ENCODE assay signal across 30 cellular contexts in the genomic region with DNA sequence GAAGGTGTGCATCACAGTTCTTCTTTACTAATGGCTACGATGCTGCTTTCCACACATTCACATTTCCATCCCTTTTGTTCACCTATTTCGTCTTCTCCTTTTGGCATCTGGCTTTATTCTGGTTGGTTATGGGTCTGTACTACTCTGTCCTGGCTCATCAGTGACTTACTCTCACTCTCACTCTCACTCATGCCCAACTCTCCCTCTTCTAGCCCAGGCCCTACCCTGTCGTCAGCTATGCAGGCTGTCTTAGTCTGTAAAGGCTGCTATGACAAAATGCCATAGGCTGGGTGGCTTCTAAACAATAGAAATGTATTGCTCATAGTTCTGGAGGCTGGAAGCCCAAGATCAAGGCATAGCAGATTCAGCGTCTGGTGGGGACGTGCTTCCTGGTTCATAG.
"Had no signal": no experiment of that assay in that cellular context is flagged by ENCODE, and none has a peak within 500 bp of the region (broad histone marks: within the 10 kb centered on the region; RNA-seq: fewer than 3 reads in every experiment).

No MANE protein-coding gene starts in this region.

- H3K9me3 Mint-ChIP-seq: central memory CD8-positive, alpha-beta T cell had no signal

- ATAC-seq: activated CD8-positive, alpha-beta T cell treated with anti-CD3 and anti-CD28 coated beads for 36 hours; activated T-cell treated with anti-CD3 and anti-CD28 coated beads, Interleukin-2, amount 50 U/mL, for 72 hours; activated T-helper 17 cell treated with anti-CD3 and anti-CD28 coated beads, Interleukin-2, amount 50 U/mL, for 72 hours; K562; PC-3; Right ventricle myocardium inferior; SK-N-SH treated with all-trans-retinoic acid at 6 μM for 48 hours; T-cell; T-helper 17 cell had no signal

- H3K4me3 Mint-ChIP-seq: activated CD8-positive, alpha-beta T cell treated with anti-CD3 and anti-CD28 coated beads for 36 hours; activated naive CD8-positive, alpha-beta T cell treated with anti-CD3 and anti-CD28 coated beads for 36 hours; activated T-cell treated with anti-CD3 and anti-CD28 coated beads, Interleukin-2, amount 50 U/mL, for 72 hours; activated T-helper 17 cell treated with anti-CD3 and anti-CD28 coated beads, Interleukin-2, amount 50 U/mL, for 72 hours; central memory CD8-positive, alpha-beta T cell; T-cell; T-helper 17 cell had no signal

- H3K36me3 ChIP-seq: cardiac muscle cell had no signal

- H3K27me3 Mint-ChIP-seq: activated CD8-positive, alpha-beta T cell treated with anti-CD3 and anti-CD28 coated beads for 36 hours; activated naive CD8-positive, alpha-beta T cell treated with anti-CD3 and anti-CD28 coated beads for 36 hours; activated T-helper 17 cell treated with anti-CD3 and anti-CD28 coated beads, Interleukin-2, amount 50 U/mL, for 72 hours; central memory CD8-positive, alpha-beta T cell; T-cell; T-helper 17 cell had no signal

- H3K27me3 ChIP-seq: ascending aorta, cardiac muscle cell had no signal

- H3K4me1 Mint-ChIP-seq: activated naive CD8-positive, alpha-beta T cell treated with anti-CD3 and anti-CD28 coated beads for 36 hours; activated T-helper 17 cell treated with anti-CD3 and anti-CD28 coated beads, Interleukin-2, amount 50 U/mL, for 72 hours; central memory CD8-positive, alpha-beta T cell; T-helper 17 cell had no signal

- H3K4me3 ChIP-seq: ascending aorta, cardiac muscle cell, K562 had no signal

- H3K27ac ChIP-seq: ascending aorta, cardiac muscle cell, RWPE1 had no signal

- H3K4me1 ChIP-seq: ascending aorta had no signal

- DNase-seq: activated CD4-positive, alpha-beta T cell treated with anti-CD3 and anti-CD28 coated beads for 1 hour; activated CD4-positive, alpha-beta T cell treated with anti-CD3 and anti-CD28 coated beads for 48 hours; activated CD4-positive, CD25-positive, alpha-beta regulatory T cell; activated CD8-positive, alpha-beta T cell treated with anti-CD3 and anti-CD28 coated beads for 36 hours; activated effector memory CD4-positive, alpha-beta T cell treated with anti-CD3 and anti-CD28 coated beads, Interleukin-2, amount 50 U/mL, for 16 hours; activated naive CD4-positive, alpha-beta T cell; activated naive CD4-positive, alpha-beta T cell treated with anti-CD3 and anti-CD28 coated beads, Interleukin-2, amount 50 U/mL, for 16 hours; activated naive CD8-positive, alpha-beta T cell treated with anti-CD3 and anti-CD28 coated beads for 36 hours; activated T-cell treated with anti-CD3 and anti-CD28 coated beads, Interleukin-2, amount 50 U/mL, for 1 hour; activated T-cell treated with anti-CD3 and anti-CD28 coated beads, Interleukin-2, amount 50 U/mL, for 72 hours; amygdala; NCI-H1105; NCI-H1436; NCI-H1694 treated with DMSO at 0.1 percent for 48 hours; NCI-H2029; NCI-H345; NCI-H524 treated with DMSO at 0.1 percent for 48 hours; PC-3; SIG-M5; T-cell; T-helper 17 cell; T-helper 9 cell had no signal

- H3K27ac Mint-ChIP-seq: activated CD8-positive, alpha-beta T cell treated with anti-CD3 and anti-CD28 coated beads for 36 hours; activated naive CD8-positive, alpha-beta T cell treated with anti-CD3 and anti-CD28 coated beads for 36 hours; activated T-cell treated with anti-CD3 and anti-CD28 coated beads, Interleukin-2, amount 50 U/mL, for 72 hours; activated T-helper 17 cell treated with anti-CD3 and anti-CD28 coated beads, Interleukin-2, amount 50 U/mL, for 72 hours; T-cell; T-helper 17 cell had no signal
